13 cellular contexts compared by ENCODE assay signal in the genomic region with DNA sequence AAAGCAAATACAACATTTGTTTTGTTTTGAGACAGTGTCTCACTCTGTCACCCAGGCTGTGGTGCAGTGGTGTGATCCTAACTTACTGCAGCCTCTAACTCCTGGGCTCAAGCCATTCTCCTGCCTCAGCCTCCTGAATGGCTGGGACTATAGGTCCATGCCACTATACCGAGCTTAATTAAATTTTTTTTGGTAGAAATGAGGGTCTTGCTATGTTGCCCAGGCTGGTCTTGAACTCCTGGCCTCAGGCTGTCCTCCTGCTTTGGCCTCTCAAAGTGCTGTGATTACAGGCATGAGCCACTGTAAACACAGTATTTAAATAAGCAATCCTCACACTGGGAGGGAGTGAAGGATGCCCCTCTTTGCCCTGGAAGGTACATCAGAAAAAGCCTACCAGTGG. TPM values are rescaled to one million over a fixed set of nuclear protein-coding genes. Genes with fewer than 3 reads are reported as not detected.
DNase-seq lines count a peak whose midpoint lies in the region; ATAC-seq and TF ChIP-seq lines count a peak whose summit lies in the region.
"Had no signal": no experiment of that assay in that cellular context is flagged by ENCODE, and none has a peak within 500 bp of the region (broad histone marks: within the 10 kb centered on the region; RNA-seq: fewer than 3 reads in every experiment).

No MANE protein-coding gene starts in this region.

- H3K4me1 Mint-ChIP-seq in activated T-cell treated with anti-CD3 and anti-CD28 coated beads, Interleukin-2, amount 50 U/mL, for 24 hours (ENCODE audit: low read depth): peaks cover 47% of the 10 kb centered on the region
- peaks cover 23% of the 10 kb centered on the region for H3K4me1 Mint-ChIP-seq in WTC11
- H3K4me1 Mint-ChIP-seq in naive B cell: peaks cover 16 to 32% (median 26%) of the 10 kb centered on the region in 3 donors

- ATAC-seq in WTC11 (no peak), naive B cell (ENCODE audit: low read depth in 2 of 2) (no peak), HG02623 (IDR thresholded peaks at IDR 0.05; ENCODE audit: unreplicated experiment) (no peak)

- CTCF ChIA-PET in WTC11 (lab: Charles Lee): interaction anchor here (0.9 to 3.4 kb wide), 17 partner anchors 8 to 203 kb away, joined by 3 to 75 read pairs (median 17); a partner anchor contains a TSS

- no peak for DNase-seq in activated T-cell treated with anti-CD3 and anti-CD28 coated beads, Interleukin-2, amount 50 U/mL, for 24 hours
- no peak for DNase-seq in activated T-cell treated with anti-CD3 and anti-CD28 coated beads, Interleukin-2, amount 50 U/mL, for 1 hour
- no peak for DNase-seq in WTC11 (ENCODE audit: low spot score)
- DNase-seq in naive B cell: no peak
- DNase-seq in activated effector memory CD4-positive, alpha-beta T cell treated with anti-CD3 and anti-CD28 coated beads, Interleukin-2, amount 50 U/mL, for 16 hours: no peak
- no peak for DNase-seq in T1000 (lab: John Stamatoyannopoulos, UW)
- no peak for DNase-seq in NCI-H1417 (lab: John Stamatoyannopoulos, UW)
- DNase-seq: Caco-2, DND-41, GDM1, HCEC 1CT had no signal

- no peaks in the 10 kb centered on the region for H3K27me3 Mint-ChIP-seq in activated T-cell treated with anti-CD3 and anti-CD28 coated beads, Interleukin-2, amount 50 U/mL, for 24 hours
- H3K27me3 Mint-ChIP-seq in WTC11 (ENCODE audit: low read depth) (no peaks in the 10 kb centered on the region; the same call in 1 of the 2 replicates), naive B cell (no peaks in the 10 kb centered on the region)

- no peak for TF ChIP-seq CTCF in WTC11 (IDR thresholded peaks at IDR 0.05)

- peak overlapping the region; percentile 19 for H3K27ac Mint-ChIP-seq in activated T-cell treated with anti-CD3 and anti-CD28 coated beads, Interleukin-2, amount 50 U/mL, for 24 hours
- H3K27ac Mint-ChIP-seq in WTC11 (no peak overlapping the region), naive B cell (peak overlapping the region; percentile 34 to 99 (median 88))

- H3K9me3 Mint-ChIP-seq in activated T-cell treated with anti-CD3 and anti-CD28 coated beads, Interleukin-2, amount 50 U/mL, for 24 hours: no peaks in the 10 kb centered on the region
- H3K9me3 Mint-ChIP-seq in WTC11 (no peaks in the 10 kb centered on the region), naive B cell (no peaks in the 10 kb centered on the region)

- POLR2A ChIA-PET in WTC11 (lab: Charles Lee): interaction anchor here (0.6 kb wide), 1 partner anchor 33 kb away, joined by 6 read pairs; no protein-coding TSS in a partner anchor

- H3K36me3 Mint-ChIP-seq in activated T-cell treated with anti-CD3 and anti-CD28 coated beads, Interleukin-2, amount 50 U/mL, for 24 hours (ENCODE audit: low read depth): peaks cover under 1% of the 10 kb centered on the region
- H3K36me3 Mint-ChIP-seq in WTC11 (no peaks in the 10 kb centered on the region), naive B cell (no peaks in the 10 kb centered on the region)
- H3K36me3 Mint-ChIP-seq: CD14-positive monocyte had no signal

- no peak overlapping the region for H3K4me3 Mint-ChIP-seq in activated T-cell treated with anti-CD3 and anti-CD28 coated beads, Interleukin-2, amount 50 U/mL, for 24 hours
- no peak overlapping the region for H3K4me3 Mint-ChIP-seq in WTC11
- peak overlapping the region in 1 of 8 donors; percentile 44 for H3K4me3 Mint-ChIP-seq in naive B cell
- H3K4me3 Mint-ChIP-seq: CD14-positive monocyte had no signal

TF ChIP-seq in WTC11, 78 proteins besides CTCF, POLR2A, EP300 and RAD21:
- TF ChIP-seq, protein P1, sequence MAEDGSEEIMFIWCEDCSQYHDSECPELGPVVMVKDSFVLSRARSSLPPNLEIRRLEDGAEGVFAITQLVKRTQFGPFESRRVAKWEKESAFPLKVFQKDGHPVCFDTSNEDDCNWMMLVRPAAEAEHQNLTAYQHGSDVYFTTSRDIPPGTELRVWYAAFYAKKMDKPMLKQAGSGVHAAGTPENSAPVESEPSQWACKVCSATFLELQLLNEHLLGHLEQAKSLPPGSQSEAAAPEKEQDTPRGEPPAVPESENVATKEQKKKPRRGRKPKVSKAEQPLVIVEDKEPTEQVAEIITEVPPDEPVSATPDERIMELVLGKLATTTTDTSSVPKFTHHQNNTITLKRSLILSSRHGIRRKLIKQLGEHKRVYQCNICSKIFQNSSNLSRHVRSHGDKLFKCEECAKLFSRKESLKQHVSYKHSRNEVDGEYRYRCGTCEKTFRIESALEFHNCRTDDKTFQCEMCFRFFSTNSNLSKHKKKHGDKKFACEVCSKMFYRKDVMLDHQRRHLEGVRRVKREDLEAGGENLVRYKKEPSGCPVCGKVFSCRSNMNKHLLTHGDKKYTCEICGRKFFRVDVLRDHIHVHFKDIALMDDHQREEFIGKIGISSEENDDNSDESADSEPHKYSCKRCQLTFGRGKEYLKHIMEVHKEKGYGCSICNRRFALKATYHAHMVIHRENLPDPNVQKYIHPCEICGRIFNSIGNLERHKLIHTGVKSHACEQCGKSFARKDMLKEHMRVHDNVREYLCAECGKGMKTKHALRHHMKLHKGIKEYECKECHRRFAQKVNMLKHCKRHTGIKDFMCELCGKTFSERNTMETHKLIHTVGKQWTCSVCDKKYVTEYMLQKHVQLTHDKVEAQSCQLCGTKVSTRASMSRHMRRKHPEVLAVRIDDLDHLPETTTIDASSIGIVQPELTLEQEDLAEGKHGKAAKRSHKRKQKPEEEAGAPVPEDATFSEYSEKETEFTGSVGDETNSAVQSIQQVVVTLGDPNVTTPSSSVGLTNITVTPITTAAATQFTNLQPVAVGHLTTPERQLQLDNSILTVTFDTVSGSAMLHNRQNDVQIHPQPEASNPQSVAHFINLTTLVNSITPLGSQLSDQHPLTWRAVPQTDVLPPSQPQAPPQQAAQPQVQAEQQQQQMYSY (CRISPR knock-in tag; IDR thresholded peaks at IDR 0.05): no peak
- 0 out of 2 replicates have a peak, but pooled peaks have one; percentile 25 for TF ChIP-seq ZNF121 (CRISPR knock-in tag; IDR thresholded peaks at IDR 0.05)

RNA-seq across cellular contexts. Expression of a gene that starts 4.0 kb away (rescaled TPM):
- 34.9 to 39.9 TPM (median 34.9 TPM) in 3 replicates for total RNA-seq in WTC11 (2021)
- 1 to 10 TPM; 1.7 to 5.1 (median 3.6) TPM for polyA plus RNA-seq in naive B cell (ENCODE audit: low read depth in 6 of 6)

RNA-seq across cellular contexts. Expression of a gene that starts 32.6 kb away (rescaled TPM):
- total RNA-seq in WTC11 (2021): 15.0 to 18.0 TPM (median 16.2 TPM) in 3 replicates
- polyA plus RNA-seq in naive B cell (ENCODE audit: low read depth in 6 of 6): under 1 TPM in 1 of 6 donors, not detected in 5; 0.12 TPM
